ENCODE assay signal across 27 cellular contexts in the genomic region with DNA sequence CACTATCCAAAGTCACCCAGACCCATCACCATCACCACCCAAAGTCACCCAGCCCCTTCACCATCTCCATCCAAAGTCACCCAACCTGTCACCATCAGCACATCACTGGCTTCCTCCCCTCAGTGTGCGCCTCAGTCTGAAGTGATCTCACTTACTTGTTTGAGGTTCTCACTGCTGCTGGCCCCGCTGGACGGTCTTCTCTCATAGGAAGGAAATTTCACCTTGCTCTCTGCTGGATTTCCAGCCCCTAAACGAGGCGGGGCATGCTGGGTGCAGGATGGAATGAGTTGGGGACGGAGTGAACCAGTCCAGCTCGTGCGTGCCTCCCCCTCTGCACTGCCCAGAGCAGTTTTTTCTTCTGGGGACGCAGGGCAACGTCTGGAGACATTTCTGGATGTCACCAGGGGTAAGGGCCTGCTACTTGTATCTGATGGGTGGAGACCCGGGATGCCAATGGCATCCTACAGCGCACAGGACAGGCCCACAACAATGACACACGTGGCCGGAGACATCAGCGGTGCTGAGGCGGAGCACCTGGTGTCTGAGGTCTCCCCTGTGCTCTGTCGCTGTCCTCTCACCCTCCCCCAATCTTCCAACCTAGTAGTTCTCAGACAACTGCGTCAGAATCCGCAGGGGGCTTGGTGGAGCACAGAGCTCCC. TPM values are rescaled to one million over a fixed set of nuclear protein-coding genes. Genes with fewer than 3 reads are reported as not detected.
"Had no signal": no experiment of that assay in that cellular context is flagged by ENCODE, and none has a peak within 500 bp of the region (broad histone marks: within the 10 kb centered on the region; RNA-seq: fewer than 3 reads in every experiment).

No MANE protein-coding gene starts in this region.

- H3K36me3 ChIP-seq: left ventricle myocardium inferior, prostate gland, thyroid gland, upper lobe of left lung had no signal

- H2AFZ ChIP-seq: hepatocyte had no signal

- ATAC-seq: heart right ventricle; mucosa of descending colon; naive thymus-derived CD4-positive, alpha-beta T cell; right cardiac atrium; sciatic nerve; stimulated activated naive B cell treated with anti-CD40 and anti-IgM and Interleukin-4, amounts not matched to agents 10 μg/mL and 1 μg/mL and 100 μg/mL, for 72 hours; stimulated activated naive CD8-positive, alpha-beta T cell treated with anti-CD3 and anti-CD28 coated beads, Interleukin-15, Interleukin-2, amounts not matched to agents 100 U/mL and 50 U/mL, for 24 hours had no signal

- H3K27ac ChIP-seq: heart right ventricle, hepatocyte, left ventricle myocardium inferior, prostate gland, stomach, testis, thyroid gland, transverse colon, upper lobe of left lung had no signal

- H3K4me1 ChIP-seq: prostate gland, testis, thyroid gland had no signal

- H3K4me2 ChIP-seq: hepatocyte, smooth muscle cell had no signal

- H3K4me3 ChIP-seq: heart right ventricle, hepatocyte, left ventricle myocardium inferior, lung, mucosa of descending colon, prostate gland, smooth muscle cell, stomach, testis, thyroid gland, transverse colon, upper lobe of left lung had no signal

- H3K27me3 ChIP-seq: hepatocyte, stomach, testis, thyroid gland, transverse colon, upper lobe of left lung had no signal

- H3K9me3 ChIP-seq: heart right ventricle, left ventricle myocardium inferior, mucosa of descending colon, prostate gland, stomach, testis, thyroid gland, transverse colon, upper lobe of left lung had no signal

- DNase-seq: heart right ventricle; islet precursor cell; left ventricle myocardium inferior; mesendoderm; midbrain; naive thymus-derived CD4-positive, alpha-beta T cell; nucleus accumbens; retina; right cardiac atrium; stimulated activated CD4-positive, alpha-beta T cell treated with anti-CD3 and anti-CD28 coated beads, Interleukin-12 subunit alpha, Interleukin-12 subunit beta, amount 100 ng/mL, for 4 hours; stimulated activated CD4-positive, alpha-beta T cell treated with anti-CD3 and anti-CD28 coated beads, Interleukin-15, amount 100 ng/mL, for 24 hours; stimulated activated CD4-positive, alpha-beta T cell treated with anti-CD3 and anti-CD28 coated beads, Interleukin-2, amount 100 ng/mL, for 24 hours; stimulated activated CD4-positive, alpha-beta T cell treated with anti-CD3 and anti-CD28 coated beads, Interleukin-4, amount 100 ng/mL, for 1 hour; stimulated activated naive B cell treated with anti-CD40 and anti-IgM and Interleukin-4, amounts not matched to agents 10 μg/mL and 1 μg/mL and 100 μg/mL, for 72 hours; stimulated activated naive CD8-positive, alpha-beta T cell treated with anti-CD3 and anti-CD28 coated beads, Interleukin-15, Interleukin-2, amounts not matched to agents 100 U/mL and 50 U/mL, for 24 hours; stomach; testis; thyroid gland; transverse colon had no signal

RNA-seq across cellular contexts. Expression of a gene that starts 38.6 kb away (rescaled TPM):
- total RNA-seq: myocyte had no signal
